ENCODE assay signal across 9 cellular contexts in genomic region chr14:87994974-87995373, GRCh38. TPM values are rescaled to one million over a fixed set of nuclear protein-coding genes. Genes with fewer than 3 reads are reported as not detected.
DNase-seq lines count a peak whose midpoint lies in the region; ATAC-seq and TF ChIP-seq lines count a peak whose summit lies in the region.
"Had no signal": no experiment of that assay in that cellular context is flagged by ENCODE, and none has a peak within 500 bp of the region (broad histone marks: within the 10 kb centered on the region; RNA-seq: fewer than 3 reads in every experiment).

No MANE protein-coding gene starts in this region.

- H3K27me3 Mint-ChIP-seq in Caco-2 (ENCODE audit: insufficient read depth, unreplicated experiment) = peaks cover 5% of the 10 kb centered on the region

- TF ChIP-seq CTCF in Caco-2 (IDR thresholded peaks at IDR 0.05; ENCODE audit: insufficient read depth in 1 of 2, low read depth in 1 of 2, low read length in 1 of 2, severe bottlenecking in 1 of 2, unreplicated experiment in 1 of 2) = no peak
- TF ChIP-seq CTCF in RWPE1 (conservative IDR thresholded peaks at IDR 0.05; ENCODE audit: low read depth) = no peak

- H3K27ac ChIP-seq in effector memory CD4-positive, alpha-beta T cell (ENCODE audit: insufficient read depth, low read length, poor library complexity, severe bottlenecking) = peak overlapping the region; percentile 87
- no peak overlapping the region for H3K27ac ChIP-seq in RWPE1
- H3K27ac ChIP-seq: gastrocnemius medialis had no signal

- H3K4me1 Mint-ChIP-seq in Caco-2 (ENCODE audit: low read depth, unreplicated experiment) = peaks cover 13% of the 10 kb centered on the region

- BruUV-seq in Caco-2 (replicated peaks; lab: Mats Ljungman, UMichigan) = no TSS peak

- no peaks in the 10 kb centered on the region for H3K36me3 ChIP-seq in Caco-2 (ENCODE audit: control insufficient read depth, insufficient read depth, low read length)
- no peaks in the 10 kb centered on the region for H3K36me3 ChIP-seq in effector memory CD4-positive, alpha-beta T cell (ENCODE audit: control insufficient read depth, insufficient read depth, low read length)
- H3K36me3 ChIP-seq in H7 (replicated peaks; ENCODE audit: control insufficient read depth, insufficient read depth, low read length) = no peaks in the 10 kb centered on the region
- H3K36me3 ChIP-seq: gastrocnemius medialis had no signal

- peak overlapping the region; percentile 16 for H3K4me3 Mint-ChIP-seq in Caco-2 (ENCODE audit: unreplicated experiment)

- no peaks in the 10 kb centered on the region for H3K9me3 ChIP-seq in Caco-2
- H3K9me3 ChIP-seq in effector memory CD4-positive, alpha-beta T cell (ENCODE audit: control insufficient read depth, low read length) = no peaks in the 10 kb centered on the region
- H3K9me3 ChIP-seq: gastrocnemius medialis had no signal

- H3K27me3 ChIP-seq in Caco-2 (replicated peaks; ENCODE audit: control insufficient read depth, insufficient read depth, low read length) (no peaks in the 10 kb centered on the region), H7 (ENCODE audit: control insufficient read depth, insufficient read depth, low read length) (no peaks in the 10 kb centered on the region)
- no peaks in the 10 kb centered on the region for H3K27me3 ChIP-seq in effector memory CD4-positive, alpha-beta T cell (replicated peaks; ENCODE audit: control insufficient read depth, insufficient read depth, low read length, poor library complexity, severe bottlenecking)
- H3K27me3 ChIP-seq: gastrocnemius medialis had no signal

- peaks cover 17% of the 10 kb centered on the region for H3K4me1 ChIP-seq in Caco-2
- H3K4me1 ChIP-seq in effector memory CD4-positive, alpha-beta T cell (ENCODE audit: control insufficient read depth, insufficient read depth, low read length, poor library complexity, severe bottlenecking) = peaks cover 11% of the 10 kb centered on the region

- peak overlapping the region; percentile 61 for H3K27ac Mint-ChIP-seq in Caco-2 (ENCODE audit: unreplicated experiment)

- intact Hi-C loops in Caco-2 (cut with micrococcal nuclease; ENCODE audit: unreplicated experiment) = no loop called here

- H3K36me3 Mint-ChIP-seq in Caco-2 (ENCODE audit: insufficient read depth, unreplicated experiment) = no peaks in the 10 kb centered on the region

- POLR2A ChIA-PET in Caco-2 (lab: Charles Lee) = no interaction called here
- POLR2A ChIA-PET in RWPE1 (lab: Yijun Ruan, JAX; ENCODE audit: low non-redundant PET) = no interaction called here

- DNase-seq in Caco-2 (no peak), NCI-H2029 (lab: John Stamatoyannopoulos, UW) (no peak), NCI-H1092 (lab: John Stamatoyannopoulos, UW) (no peak), H7 (no peak), RWPE1 (ENCODE audit: low spot score) (no peak)
- peak; percentile 1 to 45 (median 15) for DNase-seq in effector memory CD4-positive, alpha-beta T cell
- DNase-seq: gastrocnemius medialis had no signal

- CTCF ChIA-PET in Caco-2 (lab: Charles Lee) = no interaction called here
- CTCF ChIA-PET in RWPE1 (lab: Yijun Ruan, JAX) = no interaction called here

- no peaks in the 10 kb centered on the region for H3K9me3 Mint-ChIP-seq in Caco-2 (ENCODE audit: unreplicated experiment)

- peak; percentile 33 for ATAC-seq in GM19395 (IDR thresholded peaks at IDR 0.05; ENCODE audit: unreplicated experiment)
- ATAC-seq in HG03439 (IDR thresholded peaks at IDR 0.05; ENCODE audit: unreplicated experiment) = peak; percentile 34
- ATAC-seq: gastrocnemius medialis had no signal

- H3K4me3 ChIP-seq in Caco-2 (ENCODE audit: low read depth, low read length) (no peak overlapping the region), H7 (ENCODE audit: insufficient read depth, low read depth, low read length) (no peak overlapping the region)
- H3K4me3 ChIP-seq in effector memory CD4-positive, alpha-beta T cell (ENCODE audit: insufficient read depth, low read depth, low read length, poor library complexity, severe bottlenecking) = no peak overlapping the region
- H3K4me3 ChIP-seq: gastrocnemius medialis had no signal

RNA-seq across cellular contexts. Expression of gene GALC, which starts 2.0 kb away (rescaled TPM):
- total RNA-seq in Caco-2 (2022) = 16.3 and 19.9 TPM in 2 replicates
- 8.7 and 11.9 TPM in 2 replicates for total RNA-seq in H7 (2014; rRNA removed; shearing (Covaris generic))

RNA-seq across cellular contexts. Expression of gene GPR65, which starts 10.0 kb away (rescaled TPM):
- not detected in 2 replicates for total RNA-seq in Caco-2 (2022)
- not detected in 2 replicates for total RNA-seq in H7 (2014; rRNA removed; shearing (Covaris generic))

Comparison
In these comparisons a context has a peak if more than half of its experiments do, and no peak if none do; other contexts are left out.
1. DNase-seq: peak in effector memory CD4-positive, alpha-beta T cell (3 of 3); none in Caco-2 (0 of 2), NCI-H2029 (single experiment), NCI-H1092 (single experiment), H7 (single experiment) and RWPE1 (single experiment).